1 cellular context compared by ENCODE assay signal in the genomic region with DNA sequence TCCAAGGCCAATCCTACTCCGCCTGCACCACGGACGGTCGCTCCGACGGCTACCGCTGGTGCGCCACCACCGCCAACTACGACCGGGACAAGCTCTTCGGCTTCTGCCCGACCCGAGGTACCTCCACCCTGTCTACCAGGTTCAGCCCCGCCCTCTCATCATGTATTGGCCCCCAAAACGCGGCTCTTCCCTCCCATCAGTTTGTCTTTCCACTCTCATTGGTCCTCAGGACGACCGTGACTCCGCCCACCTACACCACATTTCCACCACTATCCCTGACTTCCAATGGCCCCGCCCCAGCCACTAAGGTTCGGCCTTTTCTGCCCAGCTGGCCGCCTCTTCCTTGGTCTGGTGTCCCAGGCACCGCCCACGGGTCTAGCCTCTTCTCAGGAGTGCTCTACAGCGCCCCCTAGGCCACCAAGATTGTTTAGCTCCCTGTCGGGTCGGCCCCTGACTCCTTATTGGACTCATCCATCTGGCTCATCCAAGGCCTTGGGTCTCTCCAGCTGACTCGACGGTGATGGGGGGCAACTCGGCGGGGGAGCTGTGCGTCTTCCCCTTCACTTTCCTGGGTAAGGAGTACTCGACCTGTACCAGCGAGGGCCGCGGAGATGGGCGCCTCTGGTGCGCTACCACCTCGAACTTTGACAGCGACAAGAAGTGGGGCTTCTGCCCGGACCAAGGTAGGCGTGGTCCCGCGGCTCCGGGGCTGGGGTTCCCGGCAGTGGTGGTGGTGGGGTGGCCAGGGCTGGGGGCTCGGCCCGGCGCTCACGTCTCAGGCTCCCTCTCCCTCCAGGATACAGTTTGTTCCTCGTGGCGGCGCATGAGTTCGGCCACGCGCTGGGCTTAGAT.
TF ChIP-seq lines count a peak whose summit lies in the region.

No MANE protein-coding gene starts in this region.

TF ChIP-seq in K562, 482 proteins besides CTCF, POLR2A, EP300 and RAD21 (continued from another document and continues in another):
- TF ChIP-seq, protein P1, sequence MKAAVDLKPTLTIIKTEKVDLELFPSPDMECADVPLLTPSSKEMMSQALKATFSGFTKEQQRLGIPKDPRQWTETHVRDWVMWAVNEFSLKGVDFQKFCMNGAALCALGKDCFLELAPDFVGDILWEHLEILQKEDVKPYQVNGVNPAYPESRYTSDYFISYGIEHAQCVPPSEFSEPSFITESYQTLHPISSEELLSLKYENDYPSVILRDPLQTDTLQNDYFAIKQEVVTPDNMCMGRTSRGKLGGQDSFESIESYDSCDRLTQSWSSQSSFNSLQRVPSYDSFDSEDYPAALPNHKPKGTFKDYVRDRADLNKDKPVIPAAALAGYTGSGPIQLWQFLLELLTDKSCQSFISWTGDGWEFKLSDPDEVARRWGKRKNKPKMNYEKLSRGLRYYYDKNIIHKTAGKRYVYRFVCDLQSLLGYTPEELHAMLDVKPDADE (conservative IDR thresholded peaks at IDR 0.05; ENCODE audit: control insufficient read depth, low read depth, low read length): no peak
- TF ChIP-seq PHB (CRISPR knock-in tag; IDR thresholded peaks at IDR 0.05) (no peak), MTA2 (IDR thresholded peaks at IDR 0.05; ENCODE audit: low read depth) (no peak), SREBF1 (IDR thresholded peaks at IDR 0.05; ENCODE audit: borderline replicate concordance, low read depth, low read length) (no peak), ZNF354B (CRISPR knock-in tag; IDR thresholded peaks at IDR 0.05) (no peak), U2AF1 (optimal IDR thresholded peaks at IDR 0.05; ENCODE audit: low read depth, low read length) (no peak), CSDE1 (IDR thresholded peaks at IDR 0.05) (no peak), PRDM10 (IDR thresholded peaks at IDR 0.05; ENCODE audit: partially characterized antibody) (peak; percentile 88), NFIC (IDR thresholded peaks at IDR 0.05) (0 out of 2 replicates have a peak, but pooled peaks have one; percentile 10), ZNF274 (IDR thresholded peaks at IDR 0.05; ENCODE audit: borderline replicate concordance, low read depth, low read length) (no peak), RCOR1 (IDR thresholded peaks at IDR 0.05; ENCODE audit: borderline replicate concordance in 1 of 2, low read depth in 2 of 2, low read length in 2 of 2) (0 out of 4 replicates have a peak, but pooled peaks of 1 of the 2 experiments have one; percentile 31), ASH1L (IDR thresholded peaks at IDR 0.05; ENCODE audit: borderline replicate concordance, low read depth, partially characterized antibody) (no peak), ZNF165 (CRISPR knock-in tag; IDR thresholded peaks at IDR 0.05; ENCODE audit: borderline replicate concordance) (no peak), NELFE (IDR thresholded peaks at IDR 0.05; ENCODE audit: insufficient read depth, insufficient read length) (no peak), HDAC6 (IDR thresholded peaks at IDR 0.05; ENCODE audit: low read depth, low read length) (no peak), NONO (IDR thresholded peaks at IDR 0.05; ENCODE audit: low read depth in 2 of 2, low read length in 1 of 2) (no peak), EP400 (IDR thresholded peaks at IDR 0.05) (no peak), TFAM (CRISPR knock-in tag; conservative IDR thresholded peaks at IDR 0.05) (no peak), ZBTB7A (IDR thresholded peaks at IDR 0.05; ENCODE audit: borderline replicate concordance, control insufficient read depth, low read depth, low read length) (no peak), WHSC1 (IDR thresholded peaks at IDR 0.05; ENCODE audit: low read length) (no peak), POLR3G (IDR thresholded peaks at IDR 0.05; ENCODE audit: extremely low read depth, insufficient read length, insufficient replicate concordance) (no peak), ESRRB (CRISPR knock-in tag; IDR thresholded peaks at IDR 0.05; ENCODE audit: borderline replicate concordance) (no peak), HDGF (IDR thresholded peaks at IDR 0.05) (no peak), SMAD4 (CRISPR knock-in tag; conservative IDR thresholded peaks at IDR 0.05) (peak; percentile 64), RBM15 (IDR thresholded peaks at IDR 0.05; ENCODE audit: insufficient read depth, low read length) (no peak), ZNF707 (CRISPR knock-in tag; conservative IDR thresholded peaks at IDR 0.05) (no peak), CGGBP1 (CRISPR knock-in tag; IDR thresholded peaks at IDR 0.05) (no peak), TCF7 (IDR thresholded peaks at IDR 0.05; ENCODE audit: borderline replicate concordance) (no peak), CLOCK (CRISPR knock-in tag; IDR thresholded peaks at IDR 0.05; ENCODE audit: borderline replicate concordance) (no peak), ZNF212 (CRISPR knock-in tag; IDR thresholded peaks at IDR 0.05) (no peak), RNF2 (IDR thresholded peaks at IDR 0.05) (no peak), HSF4 (CRISPR knock-in tag; IDR thresholded peaks at IDR 0.05; ENCODE audit: borderline replicate concordance) (no peak), DLX4 (CRISPR knock-in tag; IDR thresholded peaks at IDR 0.05) (no peak), YY1 (IDR thresholded peaks at IDR 0.05; ENCODE audit: borderline replicate concordance in 1 of 3, control insufficient read depth in 1 of 3, extremely low read depth in 1 of 3, insufficient read depth in 3 of 3, insufficient read length in 1 of 3, insufficient replicate concordance in 2 of 3, low read depth in 1 of 3, low read length in 2 of 3) (no peak), MYBL2 (IDR thresholded peaks at IDR 0.05; ENCODE audit: low read depth) (no peak), MYBL2 (CRISPR knock-in tag; IDR thresholded peaks at IDR 0.05; ENCODE audit: borderline replicate concordance) (no peak), DACH1 (IDR thresholded peaks at IDR 0.05; ENCODE audit: partially characterized antibody) (peak; percentile 80), LCOR (CRISPR knock-in tag; IDR thresholded peaks at IDR 0.05) (peak; percentile 35; the same call in 1 of the 2 replicates), RHOXF2B (CRISPR knock-in tag; conservative IDR thresholded peaks at IDR 0.05) (no peak), GMEB1 (CRISPR knock-in tag; IDR thresholded peaks at IDR 0.05) (no peak), POLR2B (IDR thresholded peaks at IDR 0.05; ENCODE audit: low read depth, partially characterized antibody) (no peak), KDM5B (IDR thresholded peaks at IDR 0.05; ENCODE audit: insufficient replicate concordance, low read depth, low read length) (no peak), KDM2B (CRISPR knock-in tag; IDR thresholded peaks at IDR 0.05) (no peak), CTBP1 (IDR thresholded peaks at IDR 0.05; ENCODE audit: borderline replicate concordance) (peak; percentile 31; the same call in 1 of the 2 replicates), MAFK (IDR thresholded peaks at IDR 0.05; ENCODE audit: low read length) (no peak)
- TF ChIP-seq, protein P2, sequence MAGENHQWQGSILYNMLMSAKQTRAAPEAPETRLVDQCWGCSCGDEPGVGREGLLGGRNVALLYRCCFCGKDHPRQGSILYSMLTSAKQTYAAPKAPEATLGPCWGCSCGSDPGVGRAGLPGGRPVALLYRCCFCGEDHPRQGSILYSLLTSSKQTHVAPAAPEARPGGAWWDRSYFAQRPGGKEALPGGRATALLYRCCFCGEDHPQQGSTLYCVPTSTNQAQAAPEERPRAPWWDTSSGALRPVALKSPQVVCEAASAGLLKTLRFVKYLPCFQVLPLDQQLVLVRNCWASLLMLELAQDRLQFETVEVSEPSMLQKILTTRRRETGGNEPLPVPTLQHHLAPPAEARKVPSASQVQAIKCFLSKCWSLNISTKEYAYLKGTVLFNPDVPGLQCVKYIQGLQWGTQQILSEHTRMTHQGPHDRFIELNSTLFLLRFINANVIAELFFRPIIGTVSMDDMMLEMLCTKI (IDR thresholded peaks at IDR 0.05; ENCODE audit: partially characterized antibody): no peak
- TF ChIP-seq, protein P3, sequence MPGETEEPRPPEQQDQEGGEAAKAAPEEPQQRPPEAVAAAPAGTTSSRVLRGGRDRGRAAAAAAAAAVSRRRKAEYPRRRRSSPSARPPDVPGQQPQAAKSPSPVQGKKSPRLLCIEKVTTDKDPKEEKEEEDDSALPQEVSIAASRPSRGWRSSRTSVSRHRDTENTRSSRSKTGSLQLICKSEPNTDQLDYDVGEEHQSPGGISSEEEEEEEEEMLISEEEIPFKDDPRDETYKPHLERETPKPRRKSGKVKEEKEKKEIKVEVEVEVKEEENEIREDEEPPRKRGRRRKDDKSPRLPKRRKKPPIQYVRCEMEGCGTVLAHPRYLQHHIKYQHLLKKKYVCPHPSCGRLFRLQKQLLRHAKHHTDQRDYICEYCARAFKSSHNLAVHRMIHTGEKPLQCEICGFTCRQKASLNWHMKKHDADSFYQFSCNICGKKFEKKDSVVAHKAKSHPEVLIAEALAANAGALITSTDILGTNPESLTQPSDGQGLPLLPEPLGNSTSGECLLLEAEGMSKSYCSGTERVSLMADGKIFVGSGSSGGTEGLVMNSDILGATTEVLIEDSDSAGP (CRISPR knock-in tag; IDR thresholded peaks at IDR 0.05): no peak
- TF ChIP-seq, protein P4, sequence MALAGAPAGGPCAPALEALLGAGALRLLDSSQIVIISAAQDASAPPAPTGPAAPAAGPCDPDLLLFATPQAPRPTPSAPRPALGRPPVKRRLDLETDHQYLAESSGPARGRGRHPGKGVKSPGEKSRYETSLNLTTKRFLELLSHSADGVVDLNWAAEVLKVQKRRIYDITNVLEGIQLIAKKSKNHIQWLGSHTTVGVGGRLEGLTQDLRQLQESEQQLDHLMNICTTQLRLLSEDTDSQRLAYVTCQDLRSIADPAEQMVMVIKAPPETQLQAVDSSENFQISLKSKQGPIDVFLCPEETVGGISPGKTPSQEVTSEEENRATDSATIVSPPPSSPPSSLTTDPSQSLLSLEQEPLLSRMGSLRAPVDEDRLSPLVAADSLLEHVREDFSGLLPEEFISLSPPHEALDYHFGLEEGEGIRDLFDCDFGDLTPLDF (CRISPR knock-in tag; IDR thresholded peaks at IDR 0.05): no peak
